In genomic region chr14:98119739-98120138, GRCh38 we compare ENCODE assay signal across 16 cellular contexts.
A peak's percentile ranks its signal among the peaks of the same experiment; 100 is the strongest.
DNase-seq lines count a peak whose midpoint lies in the region; ATAC-seq and TF ChIP-seq lines count a peak whose summit lies in the region.
"Had no signal": no experiment of that assay in that cellular context is flagged by ENCODE, and none has a peak within 500 bp of the region (broad histone marks: within the 10 kb centered on the region; RNA-seq: fewer than 3 reads in every experiment).

No MANE protein-coding gene starts in this region.

- H3K36me3 ChIP-seq in OCI-LY3 (replicated peaks; ENCODE audit: low read depth, low read length): peaks cover 20% of the 10 kb centered on the region

- H3K9ac ChIP-seq in OCI-LY3 (ENCODE audit: low read length): no peak overlapping the region
- H3K9ac ChIP-seq: GM23248 had no signal

- no peak overlapping the region for H3K4me3 Mint-ChIP-seq in activated T-helper 17 cell treated with anti-CD3 and anti-CD28 coated beads, Interleukin-2, amount 50 U/mL, for 72 hours
- H3K4me3 Mint-ChIP-seq: CD4-positive, alpha-beta memory T cell had no signal

- no peaks in the 10 kb centered on the region for H4K20me1 ChIP-seq in OCI-LY3 (ENCODE audit: insufficient read depth, low read length)

- peaks cover 0 to 15% of the 10 kb centered on the region in 2 donors for H3K9me3 Mint-ChIP-seq in activated naive CD4-positive, alpha-beta T cell treated with anti-CD3 and anti-CD28 coated beads, Interleukin-2, amount 50 U/mL, for 72 hours
- H3K9me3 Mint-ChIP-seq in activated T-helper 17 cell treated with anti-CD3 and anti-CD28 coated beads, Interleukin-2, amount 50 U/mL, for 72 hours: peaks cover 9% of the 10 kb centered on the region

- no peaks in the 10 kb centered on the region for H3K27me3 Mint-ChIP-seq in activated T-helper 17 cell treated with anti-CD3 and anti-CD28 coated beads, Interleukin-2, amount 50 U/mL, for 72 hours
- H3K27me3 Mint-ChIP-seq: CD4-positive, alpha-beta memory T cell had no signal

- H3K27ac ChIP-seq in OCI-LY3 (ENCODE audit: low read length): peak overlapping the region; percentile 76; the same call in 1 of the 2 replicates
- H3K27ac ChIP-seq: GM23248 had no signal

- no peaks in the 10 kb centered on the region for H3K79me2 ChIP-seq in OCI-LY3 (ENCODE audit: low read length)

- no peak for TF ChIP-seq POLR2A in GM18505 (IDR thresholded peaks at IDR 0.05; ENCODE audit: borderline replicate concordance, extremely low read depth, insufficient read depth, insufficient read length)

- no peak overlapping the region for H3K4me3 ChIP-seq in OCI-LY3 (ENCODE audit: low read length)
- H3K4me3 ChIP-seq: GM23248 had no signal

- peaks cover 4 to 28% of the 10 kb centered on the region in 2 donors for H3K36me3 Mint-ChIP-seq in activated naive CD4-positive, alpha-beta T cell treated with anti-CD3 and anti-CD28 coated beads, Interleukin-2, amount 50 U/mL, for 72 hours
- no peaks in the 10 kb centered on the region for H3K36me3 Mint-ChIP-seq in activated T-helper 17 cell treated with anti-CD3 and anti-CD28 coated beads, Interleukin-2, amount 50 U/mL, for 72 hours (ENCODE audit: low read depth)

- no peaks in the 10 kb centered on the region for H3K9me3 ChIP-seq in OCI-LY3 (ENCODE audit: insufficient read depth, low read length)

- ATAC-seq in activated naive CD4-positive, alpha-beta T cell treated with anti-CD3 and anti-CD28 coated beads, Interleukin-2, amount 50 U/mL, for 72 hours: peak; percentile 38 to 63
- ATAC-seq in activated T-helper 17 cell treated with anti-CD3 and anti-CD28 coated beads, Interleukin-2, amount 50 U/mL, for 72 hours (replicated peaks): peak; percentile 58
- ATAC-seq in GM19455 (IDR thresholded peaks at IDR 0.05; ENCODE audit: unreplicated experiment): no peak
- no peak for ATAC-seq in GM18505 (IDR thresholded peaks at IDR 0.05; ENCODE audit: unreplicated experiment)

- no peaks in the 10 kb centered on the region for H3K27me3 ChIP-seq in OCI-LY3 (ENCODE audit: low read depth, low read length)

- no peak for DNase-seq in activated naive CD4-positive, alpha-beta T cell treated with anti-CD3 and anti-CD28 coated beads, Interleukin-2, amount 50 U/mL, for 72 hours (ENCODE audit: low spot score in 2 of 2)
- no peak for DNase-seq in activated naive CD4-positive, alpha-beta T cell treated with anti-CD3 and anti-CD28 coated beads, Interleukin-2, amount 50 U/mL, for 16 hours
- DNase-seq: C1 segment of cervical spinal cord; Calu3; CD4-positive, alpha-beta memory T cell; COR-L47; DMS53; DMS79 treated with DMSO at 0.1 percent for 48 hours; GF-D8; GM23248; H7; HCEC 1CT had no signal

- H3K27ac Mint-ChIP-seq in activated naive CD4-positive, alpha-beta T cell treated with anti-CD3 and anti-CD28 coated beads, Interleukin-2, amount 50 U/mL, for 72 hours: no peak overlapping the region
- H3K27ac Mint-ChIP-seq in activated T-helper 17 cell treated with anti-CD3 and anti-CD28 coated beads, Interleukin-2, amount 50 U/mL, for 72 hours: no peak overlapping the region
- H3K27ac Mint-ChIP-seq: CD4-positive, alpha-beta memory T cell had no signal

- no peak overlapping the region for H3K4me2 ChIP-seq in OCI-LY3 (ENCODE audit: low read length)

- no peak overlapping the region for H2AFZ ChIP-seq in OCI-LY3 (ENCODE audit: low read depth, low read length)
- H2AFZ ChIP-seq: GM23248 had no signal

- peaks cover 11% of the 10 kb centered on the region for H3K4me1 Mint-ChIP-seq in activated T-helper 17 cell treated with anti-CD3 and anti-CD28 coated beads, Interleukin-2, amount 50 U/mL, for 72 hours

- peaks cover 68% of the 10 kb centered on the region for H3K4me1 ChIP-seq in OCI-LY3 (ENCODE audit: low read length)

- no peak for TF ChIP-seq CTCF in OCI-LY3 (IDR thresholded peaks at IDR 0.05; ENCODE audit: low read depth, low read length)

Comparison
In these comparisons a context has a peak if more than half of its experiments do, and no peak if none do; other contexts are left out.
1. ATAC-seq: peak in activated naive CD4-positive, alpha-beta T cell treated with anti-CD3 and anti-CD28 coated beads, Interleukin-2, amount 50 U/mL, for 72 hours (2 of 2) and activated T-helper 17 cell treated with anti-CD3 and anti-CD28 coated beads, Interleukin-2, amount 50 U/mL, for 72 hours (single experiment); none in GM19455 (single experiment) and GM18505 (single experiment).